ENCODE assay signal across 9 cellular contexts in genomic region chr21:30282850-30283249, GRCh38. TPM values are rescaled to one million over a fixed set of nuclear protein-coding genes. Genes with fewer than 3 reads are reported as not detected.
"Had no signal": no experiment of that assay in that cellular context is flagged by ENCODE, and none has a peak within 500 bp of the region (broad histone marks: within the 10 kb centered on the region; RNA-seq: fewer than 3 reads in every experiment).

TSS of gene KRTAP24-1 (minus strand) at chr21:30282950. CDS start at chr21:30282932, 18 bp downstream.

- H3K27ac ChIP-seq: HL-60 had no signal

- FAIRE-seq: H54, HepG2 had no signal

- ATAC-seq: HepG2 had no signal

- DNase-seq: GOT3, H9, HCEC 1CT, KBM-7 had no signal

RNA-seq across cellular contexts. Expression of gene KRTAP24-1, which starts in this region (rescaled TPM):
- total RNA-seq: H9, HepG2, HT1080 had no signal
- polyA plus RNA-seq: HepG2, IgD-negative memory B cell had no signal
